In genomic region chr22:30460555-30460954, GRCh38 we compare ENCODE assay signal across 2 cellular contexts. TPM values are rescaled to one million over a fixed set of nuclear protein-coding genes. Genes with fewer than 3 reads are reported as not detected.
"Had no signal": no experiment of that assay in that cellular context is flagged by ENCODE, and none has a peak within 500 bp of the region (broad histone marks: within the 10 kb centered on the region; RNA-seq: fewer than 3 reads in every experiment).

No MANE protein-coding gene starts in this region.

RNA-seq across cellular contexts. Expression of gene SEC14L3, which starts 11.3 kb away (rescaled TPM):
- total RNA-seq: G401, GM12878 had no signal

RNA-seq across cellular contexts. Expression of gene SEC14L4, which starts 44.9 kb away (rescaled TPM):
- total RNA-seq: G401, GM12878 had no signal
